ENCODE assay signal across 2 cellular contexts in genomic region chr6:87664943-87665342, GRCh38.
TF ChIP-seq lines count a peak whose summit lies in the region.

No MANE protein-coding gene starts in this region.

TF ChIP-seq in liver, 16 proteins besides CTCF, POLR2A, EP300 and RAD21 (continued from another document):
- TF ChIP-seq, protein P1, sequence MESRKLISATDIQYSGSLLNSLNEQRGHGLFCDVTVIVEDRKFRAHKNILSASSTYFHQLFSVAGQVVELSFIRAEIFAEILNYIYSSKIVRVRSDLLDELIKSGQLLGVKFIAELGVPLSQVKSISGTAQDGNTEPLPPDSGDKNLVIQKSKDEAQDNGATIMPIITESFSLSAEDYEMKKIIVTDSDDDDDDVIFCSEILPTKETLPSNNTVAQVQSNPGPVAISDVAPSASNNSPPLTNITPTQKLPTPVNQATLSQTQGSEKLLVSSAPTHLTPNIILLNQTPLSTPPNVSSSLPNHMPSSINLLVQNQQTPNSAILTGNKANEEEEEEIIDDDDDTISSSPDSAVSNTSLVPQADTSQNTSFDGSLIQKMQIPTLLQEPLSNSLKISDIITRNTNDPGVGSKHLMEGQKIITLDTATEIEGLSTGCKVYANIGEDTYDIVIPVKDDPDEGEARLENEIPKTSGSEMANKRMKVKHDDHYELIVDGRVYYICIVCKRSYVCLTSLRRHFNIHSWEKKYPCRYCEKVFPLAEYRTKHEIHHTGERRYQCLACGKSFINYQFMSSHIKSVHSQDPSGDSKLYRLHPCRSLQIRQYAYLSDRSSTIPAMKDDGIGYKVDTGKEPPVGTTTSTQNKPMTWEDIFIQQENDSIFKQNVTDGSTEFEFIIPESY (IDR thresholded peaks at IDR 0.05) = peak; percentile 37
- no peak for TF ChIP-seq HNF4G (IDR thresholded peaks at IDR 0.05)
- no peak for TF ChIP-seq GABPA (IDR thresholded peaks at IDR 0.05 in 1 of 2, conservative IDR thresholded peaks at IDR 0.05 in 1 of 2)
- TF ChIP-seq SP1 (IDR thresholded peaks at IDR 0.05) = peak; percentile 50
- TF ChIP-seq TAF1 (conservative IDR thresholded peaks at IDR 0.05) = no peak
TF ChIP-seq in liver: peak in this region for 6.

TF ChIP-seq in HepG2, 621 proteins besides CTCF, POLR2A, EP300 and RAD21 (continued from another document):
- TF ChIP-seq, protein P2, sequence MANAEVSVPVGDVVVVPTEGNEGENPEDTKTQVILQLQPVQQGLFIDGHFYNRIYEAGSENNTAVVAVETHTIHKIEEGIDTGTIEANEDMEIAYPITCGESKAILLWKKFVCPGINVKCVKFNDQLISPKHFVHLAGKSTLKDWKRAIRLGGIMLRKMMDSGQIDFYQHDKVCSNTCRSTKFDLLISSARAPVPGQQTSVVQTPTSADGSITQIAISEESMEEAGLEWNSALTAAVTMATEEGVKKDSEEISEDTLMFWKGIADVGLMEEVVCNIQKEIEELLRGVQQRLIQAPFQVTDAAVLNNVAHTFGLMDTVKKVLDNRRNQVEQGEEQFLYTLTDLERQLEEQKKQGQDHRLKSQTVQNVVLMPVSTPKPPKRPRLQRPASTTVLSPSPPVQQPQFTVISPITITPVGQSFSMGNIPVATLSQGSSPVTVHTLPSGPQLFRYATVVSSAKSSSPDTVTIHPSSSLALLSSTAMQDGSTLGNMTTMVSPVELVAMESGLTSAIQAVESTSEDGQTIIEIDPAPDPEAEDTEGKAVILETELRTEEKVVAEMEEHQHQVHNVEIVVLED (CRISPR knock-in tag; IDR thresholded peaks at IDR 0.05; ENCODE audit: borderline replicate concordance) = no peak
TF ChIP-seq in HepG2: peak in this region for 0.
